ENCODE assay signal across 9 cellular contexts in the genomic region with DNA sequence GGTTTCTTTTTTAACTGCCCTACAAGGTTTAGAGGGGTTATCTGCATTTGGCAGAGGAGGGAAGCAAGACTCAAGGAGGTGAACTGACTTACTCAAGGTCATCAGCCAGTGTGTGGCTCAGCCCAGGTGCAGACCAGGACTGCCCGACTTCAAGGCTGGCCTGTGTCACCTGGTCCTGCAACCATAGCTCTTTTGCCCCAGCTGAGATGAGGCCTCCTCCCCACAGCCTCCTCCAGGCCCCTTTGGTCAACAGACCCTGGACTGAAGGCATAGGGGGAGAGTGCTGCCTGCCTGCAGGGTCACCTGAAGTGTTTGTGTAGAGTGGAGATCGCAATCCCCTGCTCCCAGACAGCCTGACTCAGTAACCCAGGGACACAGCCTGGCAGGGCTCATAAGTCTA.
"Had no signal": no experiment of that assay in that cellular context is flagged by ENCODE, and none has a peak within 500 bp of the region (broad histone marks: within the 10 kb centered on the region; RNA-seq: fewer than 3 reads in every experiment).

No MANE protein-coding gene starts in this region.

- H3K36me3 ChIP-seq: breast epithelium, prostate gland, SJCRH30, transverse colon had no signal

- H3K4me2 ChIP-seq: smooth muscle cell had no signal

- H3K27ac ChIP-seq: prostate gland, SJCRH30, transverse colon had no signal

- DNase-seq: activated effector memory CD4-positive, alpha-beta T cell treated with Interleukin-2 at 50 U/mL for 16 hours; activated T-cell treated with anti-CD3 and anti-CD28 coated beads, Interleukin-2, amount 50 U/mL, for 1 hour; mucosa of descending colon; natural killer cell; transverse colon had no signal

- H3K4me1 ChIP-seq: breast epithelium, prostate gland had no signal

- H3K4me3 ChIP-seq: breast epithelium, mucosa of descending colon, prostate gland, SJCRH30, smooth muscle cell, transverse colon had no signal

- H3K9me3 ChIP-seq: breast epithelium, mucosa of descending colon, prostate gland, SJCRH30, transverse colon had no signal

- H3K27me3 ChIP-seq: breast epithelium had no signal

- ATAC-seq: mucosa of descending colon, natural killer cell had no signal
